Comparison of ENCODE assay signal across 1 cellular context in the genomic region with DNA sequence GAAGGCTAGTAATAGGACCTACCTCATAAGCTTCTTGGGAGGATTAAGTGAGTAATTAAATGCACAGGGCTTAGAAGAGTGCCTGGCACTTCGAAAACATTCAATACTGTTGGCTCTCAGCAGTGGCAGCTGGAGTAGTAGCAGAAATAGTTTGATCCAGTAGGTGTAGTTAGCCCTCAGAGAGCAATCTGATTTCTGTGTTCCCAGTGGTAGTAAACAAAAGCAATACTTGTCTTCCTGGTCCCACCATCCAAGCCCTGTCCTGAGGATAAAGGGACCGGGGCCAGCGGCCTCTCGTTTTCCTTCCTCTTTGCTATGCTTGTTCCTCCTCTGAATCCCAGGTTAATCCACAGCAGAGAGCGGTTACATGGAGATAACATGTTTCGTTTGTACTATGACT.
TF ChIP-seq lines count a peak whose summit lies in the region.

No MANE protein-coding gene starts in this region.

TF ChIP-seq in endothelial cell of umbilical vein, 7 proteins besides CTCF, POLR2A, EP300 and RAD21 (continued from another document):
- TF ChIP-seq FOS (IDR thresholded peaks at IDR 0.05; ENCODE audit: borderline replicate concordance, insufficient read depth, low read length) = no peak
